In the genomic region with DNA sequence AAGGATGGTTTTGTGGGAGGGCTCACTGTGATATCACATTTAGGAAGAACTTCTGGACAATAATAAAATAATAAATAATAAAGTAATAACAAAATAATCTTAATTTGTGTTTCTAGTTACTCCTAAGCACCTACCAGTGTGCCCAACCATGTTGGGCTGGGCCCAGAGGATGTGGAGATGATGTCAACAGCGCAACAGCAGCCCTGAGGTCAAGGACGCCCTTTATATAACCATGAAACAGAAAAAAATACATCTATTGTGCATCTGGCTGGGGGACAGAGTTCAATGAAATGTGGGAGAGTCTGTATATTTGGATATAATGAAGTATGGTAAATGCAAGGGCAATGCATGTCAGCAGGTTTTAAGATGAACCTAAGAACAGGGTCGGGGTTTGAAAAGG, we compare ENCODE assay signal across 1 cellular context.
A peak's percentile ranks its signal among the peaks of the same experiment; 100 is the strongest.
TF ChIP-seq lines count a peak whose summit lies in the region.

No MANE protein-coding gene starts in this region.

TF ChIP-seq in HepG2, 621 proteins besides CTCF, POLR2A, EP300 and RAD21 (continued from another document):
- TF ChIP-seq, protein P1, sequence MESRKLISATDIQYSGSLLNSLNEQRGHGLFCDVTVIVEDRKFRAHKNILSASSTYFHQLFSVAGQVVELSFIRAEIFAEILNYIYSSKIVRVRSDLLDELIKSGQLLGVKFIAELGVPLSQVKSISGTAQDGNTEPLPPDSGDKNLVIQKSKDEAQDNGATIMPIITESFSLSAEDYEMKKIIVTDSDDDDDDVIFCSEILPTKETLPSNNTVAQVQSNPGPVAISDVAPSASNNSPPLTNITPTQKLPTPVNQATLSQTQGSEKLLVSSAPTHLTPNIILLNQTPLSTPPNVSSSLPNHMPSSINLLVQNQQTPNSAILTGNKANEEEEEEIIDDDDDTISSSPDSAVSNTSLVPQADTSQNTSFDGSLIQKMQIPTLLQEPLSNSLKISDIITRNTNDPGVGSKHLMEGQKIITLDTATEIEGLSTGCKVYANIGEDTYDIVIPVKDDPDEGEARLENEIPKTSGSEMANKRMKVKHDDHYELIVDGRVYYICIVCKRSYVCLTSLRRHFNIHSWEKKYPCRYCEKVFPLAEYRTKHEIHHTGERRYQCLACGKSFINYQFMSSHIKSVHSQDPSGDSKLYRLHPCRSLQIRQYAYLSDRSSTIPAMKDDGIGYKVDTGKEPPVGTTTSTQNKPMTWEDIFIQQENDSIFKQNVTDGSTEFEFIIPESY (CRISPR knock-in tag; IDR thresholded peaks at IDR 0.05), result no peak
- TF ChIP-seq NR2F1 (CRISPR knock-in tag; IDR thresholded peaks at IDR 0.05), result peak; percentile 31 to 64; a peak in 1 of 4 replicates
- no peak for TF ChIP-seq GABPA (IDR thresholded peaks at IDR 0.05; ENCODE audit: low read depth, low read length)
- TF ChIP-seq GABPA (CRISPR knock-in tag; IDR thresholded peaks at IDR 0.05; ENCODE audit: low read depth), result peak; percentile 36; the same call in 1 of the 2 replicates
- TF ChIP-seq ZSCAN29 (CRISPR knock-in tag; conservative IDR thresholded peaks at IDR 0.05), result no peak
TF ChIP-seq in HepG2: peak in this region for 11.
